Comparison of ENCODE assay signal across 1 cellular context in genomic region chr3:98732239-98733054, GRCh38.
TF ChIP-seq lines count a peak whose summit lies in the region.

No MANE protein-coding gene starts in this region.

TF ChIP-seq in HepG2, 621 proteins besides CTCF, POLR2A, EP300 and RAD21 (continued from another document and continues in another):
- TF ChIP-seq HMGXB4 (CRISPR knock-in tag; IDR thresholded peaks at IDR 0.05; ENCODE audit: borderline replicate concordance in 1 of 2, low read depth in 1 of 2) (peak; percentile 58 to 94; a peak in 3 of 4 replicates), ZNF432 (CRISPR knock-in tag; IDR thresholded peaks at IDR 0.05; ENCODE audit: borderline replicate concordance) (no peak), ZNF263 (CRISPR knock-in tag; IDR thresholded peaks at IDR 0.05) (peak; percentile 77), NFATC3 (CRISPR knock-in tag; IDR thresholded peaks at IDR 0.05) (no peak), HMG20B (CRISPR knock-in tag; conservative IDR thresholded peaks at IDR 0.05) (no peak), MATR3 (CRISPR knock-in tag; IDR thresholded peaks at IDR 0.05) (no peak), ZFP37 (CRISPR knock-in tag; IDR thresholded peaks at IDR 0.05; ENCODE audit: borderline replicate concordance) (no peak), KDM5A (IDR thresholded peaks at IDR 0.05; ENCODE audit: borderline replicate concordance, low read length) (no peak), ZNF839 (CRISPR knock-in tag; IDR thresholded peaks at IDR 0.05; ENCODE audit: borderline replicate concordance) (no peak; the same call in 1 of the 2 replicates), PPARG (CRISPR knock-in tag; conservative IDR thresholded peaks at IDR 0.05) (no peak), ZEB1 (IDR thresholded peaks at IDR 0.05; ENCODE audit: insufficient replicate concordance, low read depth) (peak; percentile 16), HOXA5 (CRISPR knock-in tag; IDR thresholded peaks at IDR 0.05) (no peak; the same call in none of the 2 replicates), MIXL1 (CRISPR knock-in tag; IDR thresholded peaks at IDR 0.05) (no peak), ZNF557 (CRISPR knock-in tag; IDR thresholded peaks at IDR 0.05) (no peak), SIN3A (IDR thresholded peaks at IDR 0.05; ENCODE audit: borderline replicate concordance, low read depth, low read length) (peak; percentile 8; the same call in 1 of the 2 replicates), YY1 (IDR thresholded peaks at IDR 0.05; ENCODE audit: insufficient read depth, insufficient replicate concordance, low read depth, low read length) (no peak), NFIB (CRISPR knock-in tag; IDR thresholded peaks at IDR 0.05; ENCODE audit: borderline replicate concordance) (no peak), SMAD9 (CRISPR knock-in tag; IDR thresholded peaks at IDR 0.05) (no peak), KAT8 (CRISPR knock-in tag; IDR thresholded peaks at IDR 0.05) (peak; percentile 49), ZNF619 (CRISPR knock-in tag; IDR thresholded peaks at IDR 0.05) (no peak), NFKBIZ (CRISPR knock-in tag; IDR thresholded peaks at IDR 0.05) (0 out of 2 replicates have a peak, but pooled peaks have one; percentile 25), KLF12 (CRISPR knock-in tag; IDR thresholded peaks at IDR 0.05; ENCODE audit: borderline replicate concordance) (no peak), FUBP1 (CRISPR knock-in tag; IDR thresholded peaks at IDR 0.05; ENCODE audit: borderline replicate concordance) (no peak), ZFP36L2 (CRISPR knock-in tag; IDR thresholded peaks at IDR 0.05) (no peak), ZNF18 (CRISPR knock-in tag; IDR thresholded peaks at IDR 0.05; ENCODE audit: insufficient replicate concordance) (no peak)
- TF ChIP-seq, protein P1, sequence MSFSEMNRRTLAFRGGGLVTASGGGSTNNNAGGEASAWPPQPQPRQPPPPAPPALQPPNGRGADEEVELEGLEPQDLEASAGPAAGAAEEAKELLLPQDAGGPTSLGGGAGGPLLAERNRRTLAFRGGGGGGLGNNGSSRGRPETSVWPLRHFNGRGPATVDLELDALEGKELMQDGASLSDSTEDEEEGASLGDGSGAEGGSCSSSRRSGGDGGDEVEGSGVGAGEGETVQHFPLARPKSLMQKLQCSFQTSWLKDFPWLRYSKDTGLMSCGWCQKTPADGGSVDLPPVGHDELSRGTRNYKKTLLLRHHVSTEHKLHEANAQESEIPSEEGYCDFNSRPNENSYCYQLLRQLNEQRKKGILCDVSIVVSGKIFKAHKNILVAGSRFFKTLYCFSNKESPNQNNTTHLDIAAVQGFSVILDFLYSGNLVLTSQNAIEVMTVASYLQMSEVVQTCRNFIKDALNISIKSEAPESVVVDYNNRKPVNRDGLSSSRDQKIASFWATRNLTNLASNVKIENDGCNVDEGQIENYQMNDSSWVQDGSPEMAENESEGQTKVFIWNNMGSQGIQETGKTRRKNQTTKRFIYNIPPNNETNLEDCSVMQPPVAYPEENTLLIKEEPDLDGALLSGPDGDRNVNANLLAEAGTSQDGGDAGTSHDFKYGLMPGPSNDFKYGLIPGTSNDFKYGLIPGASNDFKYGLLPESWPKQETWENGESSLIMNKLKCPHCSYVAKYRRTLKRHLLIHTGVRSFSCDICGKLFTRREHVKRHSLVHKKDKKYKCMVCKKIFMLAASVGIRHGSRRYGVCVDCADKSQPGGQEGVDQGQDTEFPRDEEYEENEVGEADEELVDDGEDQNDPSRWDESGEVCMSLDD (CRISPR knock-in tag; IDR thresholded peaks at IDR 0.05; ENCODE audit: borderline replicate concordance) = 0 out of 2 replicates have a peak, but pooled peaks have one; percentile 32
- TF ChIP-seq, protein P2, sequence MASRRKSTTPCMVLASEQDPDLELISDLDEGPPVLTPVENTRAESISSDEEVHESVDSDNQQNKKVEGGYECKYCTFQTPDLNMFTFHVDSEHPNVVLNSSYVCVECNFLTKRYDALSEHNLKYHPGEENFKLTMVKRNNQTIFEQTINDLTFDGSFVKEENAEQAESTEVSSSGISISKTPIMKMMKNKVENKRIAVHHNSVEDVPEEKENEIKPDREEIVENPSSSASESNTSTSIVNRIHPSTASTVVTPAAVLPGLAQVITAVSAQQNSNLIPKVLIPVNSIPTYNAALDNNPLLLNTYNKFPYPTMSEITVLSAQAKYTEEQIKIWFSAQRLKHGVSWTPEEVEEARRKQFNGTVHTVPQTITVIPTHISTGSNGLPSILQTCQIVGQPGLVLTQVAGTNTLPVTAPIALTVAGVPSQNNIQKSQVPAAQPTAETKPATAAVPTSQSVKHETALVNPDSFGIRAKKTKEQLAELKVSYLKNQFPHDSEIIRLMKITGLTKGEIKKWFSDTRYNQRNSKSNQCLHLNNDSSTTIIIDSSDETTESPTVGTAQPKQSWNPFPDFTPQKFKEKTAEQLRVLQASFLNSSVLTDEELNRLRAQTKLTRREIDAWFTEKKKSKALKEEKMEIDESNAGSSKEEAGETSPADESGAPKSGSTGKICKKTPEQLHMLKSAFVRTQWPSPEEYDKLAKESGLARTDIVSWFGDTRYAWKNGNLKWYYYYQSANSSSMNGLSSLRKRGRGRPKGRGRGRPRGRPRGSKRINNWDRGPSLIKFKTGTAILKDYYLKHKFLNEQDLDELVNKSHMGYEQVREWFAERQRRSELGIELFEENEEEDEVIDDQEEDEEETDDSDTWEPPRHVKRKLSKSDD (CRISPR knock-in tag; IDR thresholded peaks at IDR 0.05; ENCODE audit: low read depth) = no peak
- TF ChIP-seq, protein P3, sequence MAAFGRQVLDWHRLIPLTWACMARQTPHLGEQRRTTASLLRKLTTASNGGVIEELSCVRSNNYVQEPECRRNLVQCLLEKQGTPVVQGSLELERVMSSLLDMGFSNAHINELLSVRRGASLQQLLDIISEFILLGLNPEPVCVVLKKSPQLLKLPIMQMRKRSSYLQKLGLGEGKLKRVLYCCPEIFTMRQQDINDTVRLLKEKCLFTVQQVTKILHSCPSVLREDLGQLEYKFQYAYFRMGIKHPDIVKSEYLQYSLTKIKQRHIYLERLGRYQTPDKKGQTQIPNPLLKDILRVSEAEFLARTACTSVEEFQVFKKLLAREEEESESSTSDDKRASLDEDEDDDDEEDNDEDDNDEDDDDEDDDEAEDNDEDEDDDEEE (CRISPR knock-in tag; IDR thresholded peaks at IDR 0.05) = no peak
- TF ChIP-seq, protein P4, sequence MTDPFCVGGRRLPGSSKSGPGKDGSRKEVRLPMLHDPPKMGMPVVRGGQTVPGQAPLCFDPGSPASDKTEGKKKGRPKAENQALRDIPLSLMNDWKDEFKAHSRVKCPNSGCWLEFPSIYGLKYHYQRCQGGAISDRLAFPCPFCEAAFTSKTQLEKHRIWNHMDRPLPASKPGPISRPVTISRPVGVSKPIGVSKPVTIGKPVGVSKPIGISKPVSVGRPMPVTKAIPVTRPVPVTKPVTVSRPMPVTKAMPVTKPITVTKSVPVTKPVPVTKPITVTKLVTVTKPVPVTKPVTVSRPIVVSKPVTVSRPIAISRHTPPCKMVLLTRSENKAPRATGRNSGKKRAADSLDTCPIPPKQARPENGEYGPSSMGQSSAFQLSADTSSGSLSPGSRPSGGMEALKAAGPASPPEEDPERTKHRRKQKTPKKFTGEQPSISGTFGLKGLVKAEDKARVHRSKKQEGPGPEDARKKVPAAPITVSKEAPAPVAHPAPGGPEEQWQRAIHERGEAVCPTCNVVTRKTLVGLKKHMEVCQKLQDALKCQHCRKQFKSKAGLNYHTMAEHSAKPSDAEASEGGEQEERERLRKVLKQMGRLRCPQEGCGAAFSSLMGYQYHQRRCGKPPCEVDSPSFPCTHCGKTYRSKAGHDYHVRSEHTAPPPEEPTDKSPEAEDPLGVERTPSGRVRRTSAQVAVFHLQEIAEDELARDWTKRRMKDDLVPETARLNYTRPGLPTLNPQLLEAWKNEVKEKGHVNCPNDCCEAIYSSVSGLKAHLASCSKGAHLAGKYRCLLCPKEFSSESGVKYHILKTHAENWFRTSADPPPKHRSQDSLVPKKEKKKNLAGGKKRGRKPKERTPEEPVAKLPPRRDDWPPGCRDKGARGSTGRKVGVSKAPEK (CRISPR knock-in tag; IDR thresholded peaks at IDR 0.05; ENCODE audit: borderline replicate concordance) = no peak
- TF ChIP-seq, protein P5, sequence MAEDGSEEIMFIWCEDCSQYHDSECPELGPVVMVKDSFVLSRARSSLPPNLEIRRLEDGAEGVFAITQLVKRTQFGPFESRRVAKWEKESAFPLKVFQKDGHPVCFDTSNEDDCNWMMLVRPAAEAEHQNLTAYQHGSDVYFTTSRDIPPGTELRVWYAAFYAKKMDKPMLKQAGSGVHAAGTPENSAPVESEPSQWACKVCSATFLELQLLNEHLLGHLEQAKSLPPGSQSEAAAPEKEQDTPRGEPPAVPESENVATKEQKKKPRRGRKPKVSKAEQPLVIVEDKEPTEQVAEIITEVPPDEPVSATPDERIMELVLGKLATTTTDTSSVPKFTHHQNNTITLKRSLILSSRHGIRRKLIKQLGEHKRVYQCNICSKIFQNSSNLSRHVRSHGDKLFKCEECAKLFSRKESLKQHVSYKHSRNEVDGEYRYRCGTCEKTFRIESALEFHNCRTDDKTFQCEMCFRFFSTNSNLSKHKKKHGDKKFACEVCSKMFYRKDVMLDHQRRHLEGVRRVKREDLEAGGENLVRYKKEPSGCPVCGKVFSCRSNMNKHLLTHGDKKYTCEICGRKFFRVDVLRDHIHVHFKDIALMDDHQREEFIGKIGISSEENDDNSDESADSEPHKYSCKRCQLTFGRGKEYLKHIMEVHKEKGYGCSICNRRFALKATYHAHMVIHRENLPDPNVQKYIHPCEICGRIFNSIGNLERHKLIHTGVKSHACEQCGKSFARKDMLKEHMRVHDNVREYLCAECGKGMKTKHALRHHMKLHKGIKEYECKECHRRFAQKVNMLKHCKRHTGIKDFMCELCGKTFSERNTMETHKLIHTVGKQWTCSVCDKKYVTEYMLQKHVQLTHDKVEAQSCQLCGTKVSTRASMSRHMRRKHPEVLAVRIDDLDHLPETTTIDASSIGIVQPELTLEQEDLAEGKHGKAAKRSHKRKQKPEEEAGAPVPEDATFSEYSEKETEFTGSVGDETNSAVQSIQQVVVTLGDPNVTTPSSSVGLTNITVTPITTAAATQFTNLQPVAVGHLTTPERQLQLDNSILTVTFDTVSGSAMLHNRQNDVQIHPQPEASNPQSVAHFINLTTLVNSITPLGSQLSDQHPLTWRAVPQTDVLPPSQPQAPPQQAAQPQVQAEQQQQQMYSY (CRISPR knock-in tag; IDR thresholded peaks at IDR 0.05) = no peak
